Comparison of ENCODE assay signal across 1 cellular context in genomic region chr3:53880396-53881345, GRCh38.
TF ChIP-seq lines count a peak whose summit lies in the region.

No MANE protein-coding gene starts in this region.

TF ChIP-seq in GM12878, 131 proteins besides CTCF, POLR2A, EP300 and RAD21:
- TF ChIP-seq SUPT20H (IDR thresholded peaks at IDR 0.05; ENCODE audit: borderline replicate concordance, control insufficient read depth, low read depth, low read length): no peak
- TF ChIP-seq PML (IDR thresholded peaks at IDR 0.05; ENCODE audit: low read length): no peak
- TF ChIP-seq, protein P1, sequence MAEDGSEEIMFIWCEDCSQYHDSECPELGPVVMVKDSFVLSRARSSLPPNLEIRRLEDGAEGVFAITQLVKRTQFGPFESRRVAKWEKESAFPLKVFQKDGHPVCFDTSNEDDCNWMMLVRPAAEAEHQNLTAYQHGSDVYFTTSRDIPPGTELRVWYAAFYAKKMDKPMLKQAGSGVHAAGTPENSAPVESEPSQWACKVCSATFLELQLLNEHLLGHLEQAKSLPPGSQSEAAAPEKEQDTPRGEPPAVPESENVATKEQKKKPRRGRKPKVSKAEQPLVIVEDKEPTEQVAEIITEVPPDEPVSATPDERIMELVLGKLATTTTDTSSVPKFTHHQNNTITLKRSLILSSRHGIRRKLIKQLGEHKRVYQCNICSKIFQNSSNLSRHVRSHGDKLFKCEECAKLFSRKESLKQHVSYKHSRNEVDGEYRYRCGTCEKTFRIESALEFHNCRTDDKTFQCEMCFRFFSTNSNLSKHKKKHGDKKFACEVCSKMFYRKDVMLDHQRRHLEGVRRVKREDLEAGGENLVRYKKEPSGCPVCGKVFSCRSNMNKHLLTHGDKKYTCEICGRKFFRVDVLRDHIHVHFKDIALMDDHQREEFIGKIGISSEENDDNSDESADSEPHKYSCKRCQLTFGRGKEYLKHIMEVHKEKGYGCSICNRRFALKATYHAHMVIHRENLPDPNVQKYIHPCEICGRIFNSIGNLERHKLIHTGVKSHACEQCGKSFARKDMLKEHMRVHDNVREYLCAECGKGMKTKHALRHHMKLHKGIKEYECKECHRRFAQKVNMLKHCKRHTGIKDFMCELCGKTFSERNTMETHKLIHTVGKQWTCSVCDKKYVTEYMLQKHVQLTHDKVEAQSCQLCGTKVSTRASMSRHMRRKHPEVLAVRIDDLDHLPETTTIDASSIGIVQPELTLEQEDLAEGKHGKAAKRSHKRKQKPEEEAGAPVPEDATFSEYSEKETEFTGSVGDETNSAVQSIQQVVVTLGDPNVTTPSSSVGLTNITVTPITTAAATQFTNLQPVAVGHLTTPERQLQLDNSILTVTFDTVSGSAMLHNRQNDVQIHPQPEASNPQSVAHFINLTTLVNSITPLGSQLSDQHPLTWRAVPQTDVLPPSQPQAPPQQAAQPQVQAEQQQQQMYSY (CRISPR knock-in tag; IDR thresholded peaks at IDR 0.05): no peak
- TF ChIP-seq, protein P2, sequence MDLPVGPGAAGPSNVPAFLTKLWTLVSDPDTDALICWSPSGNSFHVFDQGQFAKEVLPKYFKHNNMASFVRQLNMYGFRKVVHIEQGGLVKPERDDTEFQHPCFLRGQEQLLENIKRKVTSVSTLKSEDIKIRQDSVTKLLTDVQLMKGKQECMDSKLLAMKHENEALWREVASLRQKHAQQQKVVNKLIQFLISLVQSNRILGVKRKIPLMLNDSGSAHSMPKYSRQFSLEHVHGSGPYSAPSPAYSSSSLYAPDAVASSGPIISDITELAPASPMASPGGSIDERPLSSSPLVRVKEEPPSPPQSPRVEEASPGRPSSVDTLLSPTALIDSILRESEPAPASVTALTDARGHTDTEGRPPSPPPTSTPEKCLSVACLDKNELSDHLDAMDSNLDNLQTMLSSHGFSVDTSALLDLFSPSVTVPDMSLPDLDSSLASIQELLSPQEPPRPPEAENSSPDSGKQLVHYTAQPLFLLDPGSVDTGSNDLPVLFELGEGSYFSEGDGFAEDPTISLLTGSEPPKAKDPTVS (IDR thresholded peaks at IDR 0.05; ENCODE audit: low read depth, low read length): no peak
- TF ChIP-seq KAT2A (conservative IDR thresholded peaks at IDR 0.05; ENCODE audit: control insufficient read depth, low read depth, low read length): no peak
- no peak for TF ChIP-seq RB1 (IDR thresholded peaks at IDR 0.05; ENCODE audit: borderline replicate concordance)
- TF ChIP-seq BMI1 (IDR thresholded peaks at IDR 0.05; ENCODE audit: borderline replicate concordance): no peak
- TF ChIP-seq NR2C2 (IDR thresholded peaks at IDR 0.05; ENCODE audit: borderline replicate concordance, control insufficient read depth, insufficient read length, low read depth): no peak
- TF ChIP-seq, protein P3, sequence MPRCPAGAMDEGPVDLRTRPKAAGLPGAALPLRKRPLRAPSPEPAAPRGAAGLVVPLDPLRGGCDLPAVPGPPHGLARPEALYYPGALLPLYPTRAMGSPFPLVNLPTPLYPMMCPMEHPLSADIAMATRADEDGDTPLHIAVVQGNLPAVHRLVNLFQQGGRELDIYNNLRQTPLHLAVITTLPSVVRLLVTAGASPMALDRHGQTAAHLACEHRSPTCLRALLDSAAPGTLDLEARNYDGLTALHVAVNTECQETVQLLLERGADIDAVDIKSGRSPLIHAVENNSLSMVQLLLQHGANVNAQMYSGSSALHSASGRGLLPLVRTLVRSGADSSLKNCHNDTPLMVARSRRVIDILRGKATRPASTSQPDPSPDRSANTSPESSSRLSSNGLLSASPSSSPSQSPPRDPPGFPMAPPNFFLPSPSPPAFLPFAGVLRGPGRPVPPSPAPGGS (IDR thresholded peaks at IDR 0.05; ENCODE audit: borderline replicate concordance, insufficient read depth, low read depth, low read length, poor library complexity, severe bottlenecking): no peak
- no peak for TF ChIP-seq TAF1 (IDR thresholded peaks at IDR 0.05; ENCODE audit: borderline replicate concordance, low read depth, low read length)
- TF ChIP-seq ELK1 (IDR thresholded peaks at IDR 0.05; ENCODE audit: low read depth, low read length): no peak
- TF ChIP-seq NFIC (IDR thresholded peaks at IDR 0.05; ENCODE audit: low read depth, low read length): no peak
- no peak for TF ChIP-seq NR2C1 (IDR thresholded peaks at IDR 0.05)
- no peak for TF ChIP-seq SMARCA5 (IDR thresholded peaks at IDR 0.05)
